In the genomic region with DNA sequence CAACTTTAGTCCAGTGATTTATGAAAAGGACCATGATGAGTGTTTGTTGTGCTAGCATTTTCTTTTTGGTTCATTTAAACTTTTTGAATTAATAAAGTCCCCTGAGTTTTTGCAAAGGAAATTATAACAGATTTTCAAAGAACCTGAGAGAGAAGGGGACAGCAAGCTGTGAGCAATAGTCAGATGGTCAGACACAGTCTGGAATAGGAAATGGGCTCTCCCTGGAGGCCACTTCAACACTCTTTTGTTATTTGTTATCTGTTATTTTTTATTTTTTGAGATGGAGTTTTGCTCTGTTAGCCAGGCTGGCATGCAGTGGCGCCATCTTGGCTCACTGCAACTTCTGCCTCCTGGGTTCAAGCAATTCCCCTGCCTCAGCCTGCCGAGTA, we compare ENCODE assay signal across 2 cellular contexts.
TF ChIP-seq lines count a peak whose summit lies in the region.

No MANE protein-coding gene starts in this region.

TF ChIP-seq in IMR-90, 13 proteins besides CTCF, POLR2A, EP300 and RAD21:
- TF ChIP-seq SMC3 (IDR thresholded peaks at IDR 0.05; ENCODE audit: low read depth, low read length) (no peak), CHD1 (IDR thresholded peaks at IDR 0.05; ENCODE audit: low read depth, low read length) (no peak), MXI1 (IDR thresholded peaks at IDR 0.05; ENCODE audit: borderline replicate concordance, low read depth, low read length) (no peak), CEBPB (IDR thresholded peaks at IDR 0.05; ENCODE audit: low read depth, low read length) (no peak)

TF ChIP-seq in K562, 482 proteins besides CTCF, POLR2A, EP300 and RAD21:
- no peak for TF ChIP-seq ZNF134 (CRISPR knock-in tag; conservative IDR thresholded peaks at IDR 0.05)
- peak; percentile 16; the same call in 1 of the 2 replicates for TF ChIP-seq ZNF584 (CRISPR knock-in tag; IDR thresholded peaks at IDR 0.05; ENCODE audit: low read depth)
- no peak for TF ChIP-seq ZNF592 (IDR thresholded peaks at IDR 0.05)
- TF ChIP-seq MAX (CRISPR knock-in tag; IDR thresholded peaks at IDR 0.05): no peak
- no peak for TF ChIP-seq BMI1 (IDR thresholded peaks at IDR 0.05; ENCODE audit: low read length)
